Comparison of ENCODE assay signal across 8 cellular contexts in genomic region chr2:24920813-24921441, GRCh38. TPM values are rescaled to one million over a fixed set of nuclear protein-coding genes. Genes with fewer than 3 reads are reported as not detected.
A peak's percentile ranks its signal among the peaks of the same experiment; 100 is the strongest.
DNase-seq lines count a peak whose midpoint lies in the region; ATAC-seq and TF ChIP-seq lines count a peak whose summit lies in the region.

No MANE protein-coding gene starts in this region.

- POLR2A ChIA-PET in CD4-positive, alpha-beta memory T cell (lab: Charles Lee; ENCODE audit: partially characterized antibody), result interaction anchor here (1.0 kb wide), 1 partner anchor 429 kb away, joined by 3 read pairs; no protein-coding TSS in a partner anchor

- H3K9me3 Mint-ChIP-seq in CD4-positive, alpha-beta memory T cell, result peaks cover 0 to 2% (median 0%) of the 10 kb centered on the region in 8 donors
- no peaks in the 10 kb centered on the region for H3K9me3 Mint-ChIP-seq in progenitor cell of endocrine pancreas (ENCODE audit: low read depth)

- H3K4me1 Mint-ChIP-seq in CD4-positive, alpha-beta memory T cell, result peaks cover 23 to 43% (median 30%) of the 10 kb centered on the region in 4 donors
- H3K4me1 Mint-ChIP-seq in progenitor cell of endocrine pancreas (ENCODE audit: low read depth), result peaks cover 3% of the 10 kb centered on the region

- H3K9ac ChIP-seq in SU-DHL-6 (ENCODE audit: low read length), result peak overlapping the region; percentile 84

- WGBS in esophagus muscularis mucosa, result 28% methylated on average over 13 of the region's 13 CpGs

- ATAC-seq in GM21717 (IDR thresholded peaks at IDR 0.05; ENCODE audit: unreplicated experiment), result no peak
- ATAC-seq in GM21515 (IDR thresholded peaks at IDR 0.05; ENCODE audit: unreplicated experiment), result no peak

- H3K27ac ChIP-seq in CD4-positive, alpha-beta memory T cell (ENCODE audit: low read depth, low read length), result no peak overlapping the region
- H3K27ac ChIP-seq in SU-DHL-6 (ENCODE audit: low read depth, low read length), result peak overlapping the region; percentile 48
- H3K27ac ChIP-seq in esophagus muscularis mucosa (replicated peaks in 1 of 4), result peak overlapping the region; percentile 72 to 81 (median 73)

- H3K4me2 ChIP-seq in SU-DHL-6 (ENCODE audit: low read depth, low read length, poor library complexity, severe bottlenecking), result peak overlapping the region; percentile 89

- H3K36me3 Mint-ChIP-seq in CD4-positive, alpha-beta memory T cell, result peaks cover 0 to 8% of the 10 kb centered on the region in 2 donors
- H3K36me3 Mint-ChIP-seq in progenitor cell of endocrine pancreas (ENCODE audit: insufficient read depth), result no peaks in the 10 kb centered on the region

- H4K20me1 ChIP-seq in SU-DHL-6 (ENCODE audit: low read depth, low read length), result no peaks in the 10 kb centered on the region

- CTCF ChIA-PET in CD4-positive, alpha-beta memory T cell (lab: Charles Lee; ENCODE audit: partially characterized antibody), result interaction anchor here (1.1 kb wide), 1 partner anchor 55 kb away, joined by 3 read pairs; no protein-coding TSS in a partner anchor

- peak overlapping the region; percentile 80 for H2AFZ ChIP-seq in SU-DHL-6 (ENCODE audit: low read depth, low read length, severe bottlenecking)

- peak overlapping the region; percentile 66 to 92 (median 84) for H3K4me3 Mint-ChIP-seq in CD4-positive, alpha-beta memory T cell
- H3K4me3 Mint-ChIP-seq in progenitor cell of endocrine pancreas (ENCODE audit: low read depth), result peak overlapping the region; percentile 70

- intact Hi-C loops in CD4-positive, alpha-beta memory T cell (cut with micrococcal nuclease), result loop anchor here (2.0 kb wide), 2 partner anchors 122 to 128 kb away; partner anchors contain the start of genes CENPO, EFR3B and PTRHD1
- intact Hi-C loops in esophagus muscularis mucosa (cut with DNase I), result no loop called here

- H3K27me3 ChIP-seq in CD4-positive, alpha-beta memory T cell (ENCODE audit: insufficient read depth, low read length), result no peaks in the 10 kb centered on the region
- H3K27me3 ChIP-seq in SU-DHL-6 (ENCODE audit: low read length) (no peaks in the 10 kb centered on the region), esophagus muscularis mucosa (no peaks in the 10 kb centered on the region)

- TF ChIP-seq CTCF in SU-DHL-6 (IDR thresholded peaks at IDR 0.05; ENCODE audit: insufficient read depth, low read length, poor library complexity, severe bottlenecking) (peak; percentile 61), esophagus muscularis mucosa (IDR thresholded peaks at IDR 0.05) (no peak), progenitor cell of endocrine pancreas (IDR thresholded peaks at IDR 0.05; ENCODE audit: unreplicated experiment) (peak; percentile 40)

- no peaks in the 10 kb centered on the region for H3K9me3 ChIP-seq in CD4-positive, alpha-beta memory T cell (ENCODE audit: control insufficient read depth in 1 of 2, low read length in 2 of 2)
- H3K9me3 ChIP-seq in SU-DHL-6 (ENCODE audit: insufficient read depth, low read length) (no peaks in the 10 kb centered on the region), esophagus muscularis mucosa (no peaks in the 10 kb centered on the region)

- peak in 2 of 5 donors; percentile 13 for DNase-seq in CD4-positive, alpha-beta memory T cell
- peak; percentile 16 for DNase-seq in HCEC 1CT
- no peak for DNase-seq in esophagus muscularis mucosa (ENCODE audit: extremely low spot score)
- DNase-seq in progenitor cell of endocrine pancreas (ENCODE audit: low spot score, unreplicated experiment), result no peak
- no peak for DNase-seq in T-helper 9 cell

- peaks cover 5% of the 10 kb centered on the region; the same call in 1 of the 2 replicates for H3F3A ChIP-seq in SU-DHL-6 (ENCODE audit: insufficient read depth)

- peak overlapping the region; percentile 5 to 91 (median 79) for H3K27ac Mint-ChIP-seq in CD4-positive, alpha-beta memory T cell
- peak overlapping the region; percentile 27 for H3K27ac Mint-ChIP-seq in progenitor cell of endocrine pancreas

- peaks cover 39% of the 10 kb centered on the region for H3K4me1 ChIP-seq in CD4-positive, alpha-beta memory T cell (ENCODE audit: insufficient read depth, low read length)
- H3K4me1 ChIP-seq in esophagus muscularis mucosa, result peaks cover 3 to 45% (median 37%) of the 10 kb centered on the region in 4 donors

- H3K36me3 ChIP-seq in CD4-positive, alpha-beta memory T cell (ENCODE audit: insufficient read depth, low read length), result no peaks in the 10 kb centered on the region
- H3K36me3 ChIP-seq in SU-DHL-6 (ENCODE audit: low read length) (no peaks in the 10 kb centered on the region), esophagus muscularis mucosa (no peaks in the 10 kb centered on the region)

- peak overlapping the region in 1 of 2 donors; percentile 45 for H3K4me3 ChIP-seq in CD4-positive, alpha-beta memory T cell (ENCODE audit: low read length in 2 of 2)
- H3K4me3 ChIP-seq in SU-DHL-6 (ENCODE audit: insufficient read depth, low read length, poor library complexity, severe bottlenecking), result peak overlapping the region; percentile 72
- peak overlapping the region; percentile 68 to 95 (median 76) for H3K4me3 ChIP-seq in esophagus muscularis mucosa

- H3K27me3 Mint-ChIP-seq in CD4-positive, alpha-beta memory T cell, result no peaks in the 10 kb centered on the region
- H3K27me3 Mint-ChIP-seq in progenitor cell of endocrine pancreas, result peaks cover 36% of the 10 kb centered on the region

- TF ChIP-seq EP300 in esophagus muscularis mucosa (IDR thresholded peaks at IDR 0.05), result no peak

- peaks cover 37% of the 10 kb centered on the region for H3K79me2 ChIP-seq in SU-DHL-6 (ENCODE audit: insufficient read depth, low read length)

- H3K9me2 ChIP-seq in SU-DHL-6 (replicated peaks; ENCODE audit: insufficient read depth, low read length), result no peaks in the 10 kb centered on the region

- no peak for TF ChIP-seq POLR2A in esophagus muscularis mucosa (IDR thresholded peaks at IDR 0.05; ENCODE audit: low read depth)

RNA-seq across cellular contexts. Expression of gene ADCY3, which starts 0.9 kb away (rescaled TPM):
- total RNA-seq in CD4-positive, alpha-beta memory T cell, result 10 to 100 TPM; 14.7 to 14.9 TPM
- polyA plus RNA-seq in CD4-positive, alpha-beta memory T cell, result 10 to 100 TPM in 1 of 2 donors, 1 to 10 TPM in 1; 9.2 to 15.0 TPM
- 10 to 100 TPM; 21.2 to 70.6 (median 53.8) TPM for total RNA-seq in esophagus muscularis mucosa
- 22.6 and 24.6 TPM in 2 replicates for total RNA-seq in progenitor cell of endocrine pancreas

RNA-seq across cellular contexts. Expression of gene DNAJC27, which starts 50.8 kb away (rescaled TPM):
- total RNA-seq in CD4-positive, alpha-beta memory T cell, result 10 to 100 TPM; 13.2 to 14.2 TPM
- 1 to 10 TPM; 3.1 to 3.8 TPM for polyA plus RNA-seq in CD4-positive, alpha-beta memory T cell
- total RNA-seq in esophagus muscularis mucosa (1 to 10 TPM; 5.8 to 8.6 (median 7.5) TPM), progenitor cell of endocrine pancreas (11.3 and 12.3 TPM in 2 replicates)

Comparison
In these comparisons a context has a peak if more than half of its experiments do, and no peak if none do; other contexts are left out.
1. CTCF ChIP-seq: peak in SU-DHL-6 (single experiment) and progenitor cell of endocrine pancreas (single experiment); none in esophagus muscularis mucosa (0 of 3).